Comparison of ENCODE assay signal across 17 cellular contexts in the genomic region with DNA sequence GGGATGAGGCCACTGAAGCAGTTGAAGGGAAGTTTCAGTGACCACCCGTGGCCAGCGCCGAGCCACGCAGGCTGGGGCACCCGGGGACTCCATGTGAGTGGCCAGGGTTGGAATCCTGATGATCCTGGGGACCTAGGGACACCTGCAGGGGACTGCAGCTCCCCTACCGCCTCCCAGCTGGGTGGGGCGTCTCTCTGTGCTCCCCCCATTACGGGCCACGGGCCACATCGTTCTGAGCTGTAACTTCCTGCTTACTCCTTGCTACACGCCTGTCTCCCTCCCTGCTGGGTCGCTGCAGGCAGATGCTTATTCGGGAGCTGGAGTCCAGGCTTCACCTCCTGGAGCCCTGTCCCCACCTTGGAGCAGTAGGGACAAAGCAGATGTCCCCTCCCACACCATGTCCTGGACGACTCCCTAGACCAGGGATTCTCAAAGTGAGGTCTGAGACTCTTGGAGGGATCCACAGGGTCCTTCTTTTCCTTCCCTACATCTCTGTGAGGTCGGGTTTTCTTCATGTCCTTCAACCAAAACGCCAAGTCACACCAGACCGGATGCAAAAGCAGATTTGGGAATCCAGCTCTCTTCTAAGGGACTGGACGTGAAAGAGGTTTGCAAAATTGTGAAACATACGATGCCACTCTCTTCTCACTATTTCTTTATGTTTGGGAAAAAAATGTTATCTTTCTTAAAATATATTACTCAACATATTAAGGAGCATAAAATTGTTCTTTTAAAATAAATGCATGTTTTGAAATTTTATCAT.
DNase-seq lines count a peak whose midpoint lies in the region; ATAC-seq and TF ChIP-seq lines count a peak whose summit lies in the region.
"Had no signal": no experiment of that assay in that cellular context is flagged by ENCODE, and none has a peak within 500 bp of the region (broad histone marks: within the 10 kb centered on the region; RNA-seq: fewer than 3 reads in every experiment).

No MANE protein-coding gene starts in this region.

- no peaks in the 10 kb centered on the region for H3K9me2 ChIP-seq in PC-3 (replicated peaks; ENCODE audit: low read length)

- H3K36me3 ChIP-seq in PC-3 (ENCODE audit: low read depth, low read length), result no peaks in the 10 kb centered on the region
- H3K36me3 ChIP-seq in esophagus muscularis mucosa, result no peaks in the 10 kb centered on the region
- no peaks in the 10 kb centered on the region for H3K36me3 ChIP-seq in osteoblast (ENCODE audit: insufficient read depth, low read length)

- CTCF ChIA-PET in PC-3 (lab: Charles Lee), result no interaction called here

- no peaks in the 10 kb centered on the region for H3K79me2 ChIP-seq in PC-3 (ENCODE audit: low read length)
- H3K79me2 ChIP-seq in osteoblast (ENCODE audit: insufficient read depth, low read length), result no peaks in the 10 kb centered on the region

- 64% methylated on average over 6 of the region's 19 CpGs for WGBS in esophagus muscularis mucosa

- H3K27ac ChIP-seq in PC-3 (ENCODE audit: low read length) (no peak overlapping the region), esophagus muscularis mucosa (replicated peaks in 1 of 4) (peak overlapping the region; percentile 11 to 85 (median 24)), osteoblast (ENCODE audit: low read depth, low read length) (no peak overlapping the region)
- H3K27ac ChIP-seq: HL-60 had no signal

- TF ChIP-seq CTCF in PC-3 (conservative IDR thresholded peaks at IDR 0.05; ENCODE audit: low read depth, low read length) (no peak), esophagus muscularis mucosa (IDR thresholded peaks at IDR 0.05) (no peak), osteoblast (IDR thresholded peaks at IDR 0.05; ENCODE audit: extremely low read depth, low read depth, low read length) (no peak)

- H3F3A ChIP-seq in PC-3 (ENCODE audit: low read length, unreplicated experiment), result no peaks in the 10 kb centered on the region

- H3K4me3 ChIP-seq in PC-3 (ENCODE audit: low read length) (no peak overlapping the region), esophagus muscularis mucosa (no peak overlapping the region), osteoblast (ENCODE audit: insufficient read depth, low read length) (no peak overlapping the region)

- H3K9me3 ChIP-seq in PC-3 (ENCODE audit: low read length) (0 out of 2 replicates have a peak, but pooled peaks cover 2% of the 10 kb centered on the region), esophagus muscularis mucosa (peaks cover 0 to 12% (median 9%) of the 10 kb centered on the region in 4 donors), osteoblast (ENCODE audit: low read depth, low read length) (peaks cover 3% of the 10 kb centered on the region)

- H3K4me2 ChIP-seq in PC-3 (ENCODE audit: low read length) (no peak overlapping the region), osteoblast (ENCODE audit: insufficient read depth, low read length) (no peak overlapping the region)

- intact Hi-C loops in PC-3 (cut with micrococcal nuclease), result no loop called here
- intact Hi-C loops in esophagus muscularis mucosa (cut with DNase I), result no loop called here

- no peak overlapping the region for H3K9ac ChIP-seq in PC-3 (ENCODE audit: low read length)

- no peaks in the 10 kb centered on the region for H3K4me1 ChIP-seq in PC-3 (ENCODE audit: insufficient read depth, low read length)
- H3K4me1 ChIP-seq in esophagus muscularis mucosa, result peaks cover 26 to 57% (median 47%) of the 10 kb centered on the region in 4 donors
- peaks cover 15% of the 10 kb centered on the region for H3K4me1 ChIP-seq in osteoblast (ENCODE audit: insufficient read depth, low read length)

- DNase-seq in Daoy (ENCODE audit: low read depth) (peak; percentile 32), PC-3 (no peak), esophagus muscularis mucosa (ENCODE audit: extremely low spot score) (no peak), osteoblast (ENCODE audit: insufficient read length, low spot score, missing footprints) (no peak), NCI-H526 treated with DMSO at 0.1 percent for 48 hours (lab: John Stamatoyannopoulos, UW) (no peak), superior temporal gyrus (ENCODE audit: extremely low spot score) (no peak), NCI-H1048 (lab: John Stamatoyannopoulos, UW) (no peak)
- DNase-seq: activated CD4-positive, alpha-beta T cell treated with anti-CD3 and anti-CD28 coated beads for 4 hours; activated T-cell treated with anti-CD3 and anti-CD28 coated beads, Interleukin-2, amount 50 U/mL, for 4 hours; C1 segment of cervical spinal cord; kidney glomerular epithelial cell; NCI-H2107; NK-92 treated with Interleukin-12 subunit alpha and Interleukin-12 subunit beta, amount 100 ng/mL, for 24 hours; stimulated activated CD4-positive, alpha-beta T cell treated with anti-CD3 and anti-CD28 coated beads, Interleukin-2, amount 100 ng/mL, for 48 hours had no signal

- no peaks in the 10 kb centered on the region for H4K20me1 ChIP-seq in PC-3 (ENCODE audit: low read length)
- no peaks in the 10 kb centered on the region for H4K20me1 ChIP-seq in osteoblast (ENCODE audit: insufficient read depth, low read length)

- ATAC-seq in PC-3, result peak; percentile 42; the same call in 1 of the 2 replicates
- no peak for ATAC-seq in GM18517 (IDR thresholded peaks at IDR 0.05; ENCODE audit: unreplicated experiment)
- ATAC-seq: stimulated activated effector memory CD8-positive, alpha-beta T cell treated with anti-CD3 and anti-CD28 coated beads, Interleukin-12 subunit alpha, Interleukin-12 subunit beta, amount 100 ng/mL, for 72 hours had no signal

- POLR2A ChIA-PET in PC-3 (lab: Charles Lee; ENCODE audit: unreplicated experiment), result no interaction called here

- no TSS peak for BruUV-seq in PC-3 (replicated peaks; lab: Mats Ljungman, UMichigan)

- H3K27me3 ChIP-seq in PC-3 (ENCODE audit: low read length) (no peaks in the 10 kb centered on the region), esophagus muscularis mucosa (no peaks in the 10 kb centered on the region), osteoblast (ENCODE audit: insufficient read depth, low read length) (no peaks in the 10 kb centered on the region)

- TF ChIP-seq EP300 in esophagus muscularis mucosa (IDR thresholded peaks at IDR 0.05), result no peak

- no peak for TF ChIP-seq POLR2A in esophagus muscularis mucosa (IDR thresholded peaks at IDR 0.05; ENCODE audit: low read depth)

- H2AFZ ChIP-seq in PC-3 (ENCODE audit: low read length) (no peak overlapping the region), osteoblast (ENCODE audit: low read length) (peak overlapping the region; percentile 35)

Comparison
In these comparisons a context has a peak if more than half of its experiments do, and no peak if none do; other contexts are left out.
1. H3K27ac ChIP-seq: peak in esophagus muscularis mucosa (4 of 4); none in PC-3 (single experiment) and osteoblast (single experiment).